ENCODE assay signal across 34 cellular contexts in the genomic region with DNA sequence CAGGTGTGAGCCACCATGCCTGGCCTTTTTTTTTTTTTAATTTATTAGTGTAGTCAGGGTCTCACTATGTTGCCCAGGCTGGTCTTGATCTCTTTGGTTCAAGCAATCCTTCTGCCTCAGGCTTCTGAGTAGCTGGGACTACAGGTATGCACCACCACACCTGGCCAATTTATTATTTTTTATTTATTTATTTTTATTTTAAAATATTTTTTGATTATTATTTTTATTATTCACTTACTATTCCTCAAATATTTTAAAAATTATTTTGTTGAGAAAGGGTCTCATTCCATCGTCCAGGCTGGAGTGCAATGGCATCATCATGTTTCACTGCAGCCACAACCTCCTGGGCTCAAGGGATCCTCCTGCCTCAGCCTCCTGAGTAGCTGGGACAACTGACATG.
"Had no signal": no experiment of that assay in that cellular context is flagged by ENCODE, and none has a peak within 500 bp of the region (broad histone marks: within the 10 kb centered on the region; RNA-seq: fewer than 3 reads in every experiment).

No MANE protein-coding gene starts in this region.

- H3K36me3 ChIP-seq: adrenal gland, brain microvascular endothelial cell, breast epithelium, WERI-Rb-1 had no signal

- H3K4me1 ChIP-seq: adrenal gland, breast epithelium had no signal

- H3K27ac ChIP-seq: adrenal gland, brain microvascular endothelial cell, breast epithelium, WERI-Rb-1 had no signal

- DNase-seq: activated B cell treated with CpG ODN at 0.5 μM for 24 hours; activated CD4-positive, alpha-beta memory T cell treated with anti-CD3 and anti-CD28 coated beads for 36 hours; activated CD4-positive, alpha-beta T cell treated with anti-CD3 and anti-CD28 coated beads for 4 hours; activated CD4-positive, alpha-beta T cell treated with anti-CD3 and anti-CD28 coated beads, Interleukin-2, amount 10 ng/mL, durations not matched to agents 24 days and 14 days; activated CD4-positive, alpha-beta T cell treated with anti-CD3 and anti-CD28 coated beads, Interleukin-2, amount 50 U/mL, for 1 hour; activated CD4-positive, alpha-beta T cell treated with anti-CD3 and anti-CD28 coated beads, Interleukin-2, amount 50 U/mL, for 4 hours; activated CD4-positive, CD25-positive, alpha-beta regulatory T cell treated with anti-CD3 and anti-CD28 coated beads, Interleukin-2, amount 50 U/mL, for 72 hours; activated CD8-positive, alpha-beta memory T cell treated with anti-CD3 and anti-CD28 coated beads, Interleukin-2, amount 50 U/mL, for 4 hours; activated CD8-positive, alpha-beta T cell treated with anti-CD3 and anti-CD28 coated beads for 36 hours; activated effector memory CD4-positive, alpha-beta T cell treated with anti-CD3 and anti-CD28 coated beads, Interleukin-2, amount 50 U/mL, for 16 hours; activated gamma-delta T cell treated with Interleukin-2 at 50 U/mL for 16 hours; activated naive CD4-positive, alpha-beta T cell; activated naive CD4-positive, alpha-beta T cell treated with anti-CD3 and anti-CD28 coated beads for 36 hours; activated naive CD4-positive, alpha-beta T cell treated with anti-CD3 and anti-CD28 coated beads, Interleukin-2, amount 50 U/mL, for 16 hours; activated naive CD8-positive, alpha-beta T cell treated with anti-CD3 and anti-CD28 coated beads for 36 hours; activated T-cell treated with anti-CD3 and anti-CD28 coated beads for 4 hours; activated T-cell treated with anti-CD3 and anti-CD28 coated beads, Interleukin-2, amount 50 U/mL, for 1 hour; activated T-cell treated with anti-CD3 and anti-CD28 coated beads, Interleukin-2, amount 50 U/mL, for 4 hours; activated T-cell treated with anti-CD3 and anti-CD28 coated beads, Interleukin-2, amount 50 U/mL, for 72 hours; adrenal gland; amniotic stem cell; aorta; body of pancreas; brain microvascular endothelial cell; central memory CD4-positive, alpha-beta T cell; T-cell; T-helper 2 cell; T-helper 9 cell; WERI-Rb-1 had no signal

- H3K27ac Mint-ChIP-seq: activated B cell treated with CpG ODN at 0.5 μM for 24 hours; activated CD4-positive, alpha-beta memory T cell treated with anti-CD3 and anti-CD28 coated beads for 36 hours; activated CD4-positive, alpha-beta T cell treated with anti-CD3 and anti-CD28 coated beads, Interleukin-2, amount 10 ng/mL, durations not matched to agents 24 days and 14 days; activated CD8-positive, alpha-beta T cell treated with anti-CD3 and anti-CD28 coated beads for 36 hours; activated naive CD4-positive, alpha-beta T cell treated with anti-CD3 and anti-CD28 coated beads for 36 hours; activated naive CD4-positive, alpha-beta T cell treated with anti-CD3 and anti-CD28 coated beads, Interleukin-2, amount 50 U/mL, for 72 hours; activated naive CD8-positive, alpha-beta T cell treated with anti-CD3 and anti-CD28 coated beads for 36 hours; activated T-cell treated with anti-CD3 and anti-CD28 coated beads, Interleukin-2, amount 50 U/mL, for 72 hours; activated T-helper 1 cell treated with anti-CD3 and anti-CD28 coated beads, Interleukin-12 subunit alpha, Interleukin-12 subunit beta, Interleukin-2, Interleukin-4 antibody, amounts not matched to agents 30 ng/mL and 10 ng/mL and 1 ng/mL, durations not matched to agents 14 hours and 24 hours and 36 hours; activated T-helper 17 cell treated with anti-CD3 and anti-CD28 coated beads, Interleukin-2, amount 50 U/mL, for 72 hours; T-cell; T-helper 2 cell treated with Interferon-gamma antibody and Interleukin-4, amounts not matched to agents 5 μg/mL and 100 μg/mL, for 36 hours had no signal

- H3K36me3 Mint-ChIP-seq: activated CD4-positive, alpha-beta memory T cell treated with anti-CD3 and anti-CD28 coated beads for 36 hours; activated naive CD4-positive, alpha-beta T cell treated with anti-CD3 and anti-CD28 coated beads, Interleukin-2, amount 50 U/mL, for 72 hours; activated naive CD8-positive, alpha-beta T cell treated with anti-CD3 and anti-CD28 coated beads for 36 hours; T-cell had no signal

- H3K27me3 ChIP-seq: adrenal gland, body of pancreas, brain microvascular endothelial cell, breast epithelium had no signal

- H3K9me3 Mint-ChIP-seq: activated B cell treated with CpG ODN at 0.5 μM for 24 hours; activated CD4-positive, alpha-beta memory T cell treated with anti-CD3 and anti-CD28 coated beads for 36 hours; activated CD4-positive, alpha-beta T cell treated with anti-CD3 and anti-CD28 coated beads, Interleukin-2, amount 10 ng/mL, durations not matched to agents 24 days and 14 days; activated CD8-positive, alpha-beta T cell treated with anti-CD3 and anti-CD28 coated beads for 36 hours; activated naive CD4-positive, alpha-beta T cell treated with anti-CD3 and anti-CD28 coated beads for 36 hours; activated naive CD4-positive, alpha-beta T cell treated with anti-CD3 and anti-CD28 coated beads, Interleukin-2, amount 50 U/mL, for 72 hours; activated naive CD8-positive, alpha-beta T cell treated with anti-CD3 and anti-CD28 coated beads for 36 hours; activated T-cell treated with anti-CD3 and anti-CD28 coated beads, Interleukin-2, amount 50 U/mL, for 4 hours; activated T-cell treated with anti-CD3 and anti-CD28 coated beads, Interleukin-2, amount 50 U/mL, for 72 hours; activated T-helper 1 cell treated with anti-CD3 and anti-CD28 coated beads, Interleukin-12 subunit alpha, Interleukin-12 subunit beta, Interleukin-2, Interleukin-4 antibody, amounts not matched to agents 30 ng/mL and 10 ng/mL and 1 ng/mL, durations not matched to agents 14 hours and 24 hours and 36 hours; activated T-helper 17 cell treated with anti-CD3 and anti-CD28 coated beads, Interleukin-2, amount 50 U/mL, for 72 hours; T-cell; T-helper 2 cell treated with Interferon-gamma antibody and Interleukin-4, amounts not matched to agents 5 μg/mL and 100 μg/mL, for 36 hours had no signal

- H3K9me3 ChIP-seq: adrenal gland, body of pancreas, breast epithelium had no signal

- H3K27me3 Mint-ChIP-seq: activated B cell treated with CpG ODN at 0.5 μM for 24 hours; activated CD4-positive, alpha-beta memory T cell treated with anti-CD3 and anti-CD28 coated beads for 36 hours; activated CD8-positive, alpha-beta T cell treated with anti-CD3 and anti-CD28 coated beads for 36 hours; activated naive CD8-positive, alpha-beta T cell treated with anti-CD3 and anti-CD28 coated beads for 36 hours; activated T-helper 17 cell treated with anti-CD3 and anti-CD28 coated beads, Interleukin-2, amount 50 U/mL, for 72 hours had no signal

- H3K4me3 ChIP-seq: adrenal gland, body of pancreas, breast epithelium had no signal

- H3K4me3 Mint-ChIP-seq: activated B cell treated with CpG ODN at 0.5 μM for 24 hours; activated CD4-positive, alpha-beta memory T cell treated with anti-CD3 and anti-CD28 coated beads for 36 hours; activated CD4-positive, alpha-beta T cell treated with anti-CD3 and anti-CD28 coated beads, Interleukin-2, amount 10 ng/mL, durations not matched to agents 24 days and 14 days; activated CD8-positive, alpha-beta T cell treated with anti-CD3 and anti-CD28 coated beads for 36 hours; activated naive CD4-positive, alpha-beta T cell treated with anti-CD3 and anti-CD28 coated beads for 36 hours; activated naive CD8-positive, alpha-beta T cell treated with anti-CD3 and anti-CD28 coated beads for 36 hours; activated T-cell treated with anti-CD3 and anti-CD28 coated beads, Interleukin-2, amount 50 U/mL, for 4 hours; activated T-cell treated with anti-CD3 and anti-CD28 coated beads, Interleukin-2, amount 50 U/mL, for 72 hours; activated T-helper 1 cell treated with anti-CD3 and anti-CD28 coated beads, Interleukin-12 subunit alpha, Interleukin-12 subunit beta, Interleukin-2, Interleukin-4 antibody, amounts not matched to agents 30 ng/mL and 10 ng/mL and 1 ng/mL, durations not matched to agents 14 hours and 24 hours and 36 hours; activated T-helper 17 cell treated with anti-CD3 and anti-CD28 coated beads, Interleukin-2, amount 50 U/mL, for 72 hours; T-cell; T-helper 2 cell treated with Interferon-gamma antibody and Interleukin-4, amounts not matched to agents 5 μg/mL and 100 μg/mL, for 36 hours had no signal

- ATAC-seq: activated CD8-positive, alpha-beta T cell treated with anti-CD3 and anti-CD28 coated beads for 36 hours; activated naive CD4-positive, alpha-beta T cell treated with anti-CD3 and anti-CD28 coated beads, Interleukin-2, amount 50 U/mL, for 72 hours; activated T-cell treated with anti-CD3 and anti-CD28 coated beads, Interleukin-2, amount 50 U/mL, for 4 hours; activated T-cell treated with anti-CD3 and anti-CD28 coated beads, Interleukin-2, amount 50 U/mL, for 72 hours; activated T-helper 17 cell treated with anti-CD3 and anti-CD28 coated beads, Interleukin-2, amount 50 U/mL, for 72 hours; T-cell had no signal
